Comparison of ENCODE assay signal across 9 cellular contexts in genomic region chr7:130492519-130493274, GRCh38. TPM values are rescaled to one million over a fixed set of nuclear protein-coding genes. Genes with fewer than 3 reads are reported as not detected.
DNase-seq lines count a peak whose midpoint lies in the region; ATAC-seq and TF ChIP-seq lines count a peak whose summit lies in the region.
"Had no signal": no experiment of that assay in that cellular context is flagged by ENCODE, and none has a peak within 500 bp of the region (broad histone marks: within the 10 kb centered on the region; RNA-seq: fewer than 3 reads in every experiment).

No MANE protein-coding gene starts in this region.

- peaks cover 16% of the 10 kb centered on the region for H3K4me1 Mint-ChIP-seq in activated T-cell treated with anti-CD3 and anti-CD28 coated beads, Interleukin-2, amount 50 U/mL, for 4 hours (ENCODE audit: low read depth)
- H3K4me1 Mint-ChIP-seq in activated naive CD8-positive, alpha-beta T cell treated with anti-CD3 and anti-CD28 coated beads, Interleukin-2, amount 10 ng/mL, durations not matched to agents 7 days and 5 days, result peaks cover 10% of the 10 kb centered on the region
- H3K4me1 Mint-ChIP-seq in immature natural killer cell, result peaks cover 16 to 20% of the 10 kb centered on the region in 2 donors

- no peaks in the 10 kb centered on the region for H3K36me3 Mint-ChIP-seq in activated T-cell treated with anti-CD3 and anti-CD28 coated beads, Interleukin-2, amount 50 U/mL, for 4 hours (ENCODE audit: insufficient read depth)
- H3K36me3 Mint-ChIP-seq in activated naive CD8-positive, alpha-beta T cell treated with anti-CD3 and anti-CD28 coated beads, Interleukin-2, amount 10 ng/mL, durations not matched to agents 7 days and 5 days, result peaks cover 6% of the 10 kb centered on the region
- H3K36me3 Mint-ChIP-seq in immature natural killer cell, result peaks cover 0 to 1% (median 0%) of the 10 kb centered on the region in 3 donors

- TF ChIP-seq CTCF in thoracic aorta (IDR thresholded peaks at IDR 0.05), result no peak

- POLR2A ChIA-PET in activated naive CD8-positive, alpha-beta T cell treated with anti-CD3 and anti-CD28 coated beads, Interleukin-2, amount 10 ng/mL, durations not matched to agents 7 days and 5 days (lab: Charles Lee), result no interaction called here

- ATAC-seq in activated T-cell treated with anti-CD3 and anti-CD28 coated beads, Interleukin-2, amount 50 U/mL, for 4 hours, result no peak
- no peak for ATAC-seq in activated naive CD8-positive, alpha-beta T cell treated with anti-CD3 and anti-CD28 coated beads, Interleukin-2, amount 10 ng/mL, durations not matched to agents 7 days and 5 days (ENCODE audit: low read depth)
- no peak for ATAC-seq in thoracic aorta (ENCODE audit: insufficient number of reproducible peaks, low FRiP score, low read depth)

- H3K4me1 ChIP-seq in thoracic aorta (ENCODE audit: control insufficient read depth in 1 of 2, low read depth in 2 of 2), result peaks cover 6 to 13% of the 10 kb centered on the region in 2 donors

- H3K9me3 Mint-ChIP-seq in activated T-cell treated with anti-CD3 and anti-CD28 coated beads, Interleukin-2, amount 50 U/mL, for 4 hours, result no peaks in the 10 kb centered on the region
- no peaks in the 10 kb centered on the region for H3K9me3 Mint-ChIP-seq in activated naive CD8-positive, alpha-beta T cell treated with anti-CD3 and anti-CD28 coated beads, Interleukin-2, amount 10 ng/mL, durations not matched to agents 7 days and 5 days
- no peaks in the 10 kb centered on the region for H3K9me3 Mint-ChIP-seq in immature natural killer cell

- H3K9me3 ChIP-seq in thoracic aorta, result no peaks in the 10 kb centered on the region

- H3K27ac Mint-ChIP-seq in activated naive CD8-positive, alpha-beta T cell treated with anti-CD3 and anti-CD28 coated beads, Interleukin-2, amount 10 ng/mL, durations not matched to agents 7 days and 5 days, result no peak overlapping the region
- no peak overlapping the region for H3K27ac Mint-ChIP-seq in immature natural killer cell

- peaks cover 46% of the 10 kb centered on the region for H3K27me3 Mint-ChIP-seq in activated T-cell treated with anti-CD3 and anti-CD28 coated beads, Interleukin-2, amount 50 U/mL, for 4 hours (ENCODE audit: low read depth)
- H3K27me3 Mint-ChIP-seq in activated naive CD8-positive, alpha-beta T cell treated with anti-CD3 and anti-CD28 coated beads, Interleukin-2, amount 10 ng/mL, durations not matched to agents 7 days and 5 days, result peaks cover 42% of the 10 kb centered on the region
- H3K27me3 Mint-ChIP-seq in immature natural killer cell (ENCODE audit: low read depth in 3 of 3), result peaks cover 4 to 35% (median 11%) of the 10 kb centered on the region in 3 donors

- no peak overlapping the region for H3K27ac ChIP-seq in thoracic aorta

- H3K36me3 ChIP-seq in thoracic aorta, result no peaks in the 10 kb centered on the region

- DNase-seq in activated T-cell treated with anti-CD3 and anti-CD28 coated beads, Interleukin-2, amount 50 U/mL, for 4 hours, result no peak
- DNase-seq in activated T-cell treated with anti-CD3 and anti-CD28 coated beads for 4 hours (no peak), immature natural killer cell (no peak), thoracic aorta (ENCODE audit: low spot score) (no peak), C1 segment of cervical spinal cord (lab: John Stamatoyannopoulos, UW) (no peak), GDM1 (lab: John Stamatoyannopoulos, UW) (no peak), GM03348 (ENCODE audit: low spot score) (no peak)
- DNase-seq in activated naive CD8-positive, alpha-beta T cell treated with anti-CD3 and anti-CD28 coated beads, Interleukin-2, amount 10 ng/mL, durations not matched to agents 7 days and 5 days, result no peak
- DNase-seq: DMS53 had no signal

- H3K4me3 Mint-ChIP-seq in activated T-cell treated with anti-CD3 and anti-CD28 coated beads, Interleukin-2, amount 50 U/mL, for 4 hours, result peak overlapping the region; percentile 44
- peak overlapping the region; percentile 64 for H3K4me3 Mint-ChIP-seq in activated naive CD8-positive, alpha-beta T cell treated with anti-CD3 and anti-CD28 coated beads, Interleukin-2, amount 10 ng/mL, durations not matched to agents 7 days and 5 days
- peak overlapping the region in 4 of 5 donors; percentile 44 to 52 (median 49) for H3K4me3 Mint-ChIP-seq in immature natural killer cell

- H3K4me3 ChIP-seq in thoracic aorta, result peak overlapping the region; percentile 61

- no peaks in the 10 kb centered on the region for H3K27me3 ChIP-seq in thoracic aorta (replicated peaks; ENCODE audit: insufficient read depth)

RNA-seq across cellular contexts. Expression of gene MEST, which starts 0.8 kb away (rescaled TPM):
- 1 to 10 TPM; 3.5 to 5.9 (median 5.2) TPM for total RNA-seq in activated T-cell treated with anti-CD3 and anti-CD28 coated beads, Interleukin-2, amount 50 U/mL, for 4 hours
- total RNA-seq in activated naive CD8-positive, alpha-beta T cell treated with anti-CD3 and anti-CD28 coated beads, Interleukin-2, amount 10 ng/mL, durations not matched to agents 7 days and 5 days, result 10 to 100 TPM in 1 of 2 experiments, 1 to 10 TPM in 1; 8.7 to 11.6 TPM
- polyA plus RNA-seq in immature natural killer cell, result 10 to 100 TPM in 1 of 3 donors, 1 to 10 TPM in 1, under 1 TPM in 1; 0.53 to 12.9 (median 3.0) TPM
- 1 to 10 TPM; 5.0 to 5.6 TPM for total RNA-seq in thoracic aorta

RNA-seq across cellular contexts. Expression of gene CEP41, which starts 51.9 kb away (rescaled TPM):
- total RNA-seq in activated T-cell treated with anti-CD3 and anti-CD28 coated beads, Interleukin-2, amount 50 U/mL, for 4 hours, result 10 to 100 TPM in 2 of 3 donors, 1 to 10 TPM in 1; 9.5 to 13.9 (median 13.2) TPM
- 10 to 100 TPM; 27.1 to 28.7 TPM for total RNA-seq in activated naive CD8-positive, alpha-beta T cell treated with anti-CD3 and anti-CD28 coated beads, Interleukin-2, amount 10 ng/mL, durations not matched to agents 7 days and 5 days
- 10 to 100 TPM; 17.9 to 22.4 (median 20.8) TPM for polyA plus RNA-seq in immature natural killer cell
- total RNA-seq in thoracic aorta, result 1 to 10 TPM; 8.7 to 9.0 TPM
